In the genomic region with DNA sequence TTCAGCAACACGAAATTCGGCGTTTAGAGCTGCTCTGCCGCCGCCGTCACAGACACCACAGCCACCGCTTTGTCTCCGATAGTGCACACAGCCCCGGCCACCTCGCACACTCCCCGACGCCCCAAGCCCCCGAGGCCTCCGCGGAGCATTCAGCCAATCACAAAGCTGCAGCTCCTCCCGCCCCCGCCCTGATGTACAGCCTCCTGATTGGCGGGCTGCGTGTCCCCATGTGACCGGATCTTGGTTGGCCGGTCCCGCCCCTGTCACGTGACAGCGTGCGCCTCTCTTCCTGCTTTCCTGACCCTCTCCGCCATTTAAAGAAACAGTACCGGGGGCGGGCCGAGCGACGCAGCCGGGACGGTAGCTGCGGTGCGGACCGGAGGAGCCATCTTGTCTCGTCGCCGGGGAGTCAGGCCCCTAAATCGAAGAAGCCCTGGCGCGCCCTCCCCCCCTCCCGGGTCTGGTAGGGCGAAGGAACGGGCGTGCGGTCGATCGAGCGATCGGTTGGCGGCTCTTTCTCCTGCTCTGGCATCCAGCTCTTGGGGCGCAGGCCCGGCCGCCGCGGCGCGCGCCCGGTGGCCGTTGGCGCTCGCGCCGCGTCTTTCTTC, we compare ENCODE assay signal across 1 cellular context.
TF ChIP-seq lines count a peak whose summit lies in the region.

Gene TUG1 (plus strand): TSS at position 342 of the 608 bp plus-strand sequence.

TF ChIP-seq in GM12878, 131 proteins besides CTCF, POLR2A, EP300 and RAD21 (continued from another document and continues in another):
- TF ChIP-seq, protein P1, sequence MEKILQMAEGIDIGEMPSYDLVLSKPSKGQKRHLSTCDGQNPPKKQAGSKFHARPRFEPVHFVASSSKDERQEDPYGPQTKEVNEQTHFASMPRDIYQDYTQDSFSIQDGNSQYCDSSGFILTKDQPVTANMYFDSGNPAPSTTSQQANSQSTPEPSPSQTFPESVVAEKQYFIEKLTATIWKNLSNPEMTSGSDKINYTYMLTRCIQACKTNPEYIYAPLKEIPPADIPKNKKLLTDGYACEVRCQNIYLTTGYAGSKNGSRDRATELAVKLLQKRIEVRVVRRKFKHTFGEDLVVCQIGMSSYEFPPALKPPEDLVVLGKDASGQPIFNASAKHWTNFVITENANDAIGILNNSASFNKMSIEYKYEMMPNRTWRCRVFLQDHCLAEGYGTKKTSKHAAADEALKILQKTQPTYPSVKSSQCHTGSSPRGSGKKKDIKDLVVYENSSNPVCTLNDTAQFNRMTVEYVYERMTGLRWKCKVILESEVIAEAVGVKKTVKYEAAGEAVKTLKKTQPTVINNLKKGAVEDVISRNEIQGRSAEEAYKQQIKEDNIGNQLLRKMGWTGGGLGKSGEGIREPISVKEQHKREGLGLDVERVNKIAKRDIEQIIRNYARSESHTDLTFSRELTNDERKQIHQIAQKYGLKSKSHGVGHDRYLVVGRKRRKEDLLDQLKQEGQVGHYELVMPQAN (conservative IDR thresholded peaks at IDR 0.05), result no peak
- TF ChIP-seq NFYA (IDR thresholded peaks at IDR 0.05; ENCODE audit: borderline replicate concordance, low read depth, low read length) (no peak), EGR1 (IDR thresholded peaks at IDR 0.05; ENCODE audit: borderline replicate concordance in 1 of 2, low read depth in 2 of 2, low read length in 2 of 2) (peak; percentile 17 to 77), TBL1XR1 (IDR thresholded peaks at IDR 0.05; ENCODE audit: low read depth, low read length) (no peak), RELB (IDR thresholded peaks at IDR 0.05; ENCODE audit: low read depth) (peak; percentile 94), TAF1 (IDR thresholded peaks at IDR 0.05; ENCODE audit: borderline replicate concordance, low read depth, low read length) (0 out of 2 replicates have a peak, but pooled peaks have one; percentile 54), MLLT1 (IDR thresholded peaks at IDR 0.05) (peak; percentile 100), BRCA1 (IDR thresholded peaks at IDR 0.05; ENCODE audit: low read depth, low read length) (no peak), NFIC (IDR thresholded peaks at IDR 0.05; ENCODE audit: low read depth, low read length) (no peak), ASH2L (IDR thresholded peaks at IDR 0.05; ENCODE audit: borderline replicate concordance, low read depth) (no peak), MEF2A (IDR thresholded peaks at IDR 0.05; ENCODE audit: insufficient read depth, low read depth, low read length) (no peak), E2F8 (IDR thresholded peaks at IDR 0.05; ENCODE audit: low read depth, partially characterized antibody) (no peak), BACH1 (IDR thresholded peaks at IDR 0.05; ENCODE audit: borderline replicate concordance) (peak; percentile 49; the same call in 1 of the 2 replicates), GABPA (IDR thresholded peaks at IDR 0.05; ENCODE audit: low read depth) (peak; percentile 85), SMAD5 (IDR thresholded peaks at IDR 0.05; ENCODE audit: low read depth) (no peak), SUZ12 (IDR thresholded peaks at IDR 0.05; ENCODE audit: unreplicated experiment) (no peak), NBN (IDR thresholded peaks at IDR 0.05) (peak; percentile 34; the same call in 1 of the 2 replicates), TCF3 (IDR thresholded peaks at IDR 0.05; ENCODE audit: borderline replicate concordance, insufficient read depth, low read depth, low read length) (0 out of 2 replicates have a peak, but pooled peaks have one; percentile 36), HDGF (IDR thresholded peaks at IDR 0.05) (peak; percentile 82), BCL11A (IDR thresholded peaks at IDR 0.05; ENCODE audit: low read depth, low read length) (no peak), EZH2 (IDR thresholded peaks at IDR 0.05; ENCODE audit: borderline replicate concordance, control insufficient read depth, low read depth, low read length) (no peak), RB1 (IDR thresholded peaks at IDR 0.05; ENCODE audit: borderline replicate concordance) (no peak), NFXL1 (IDR thresholded peaks at IDR 0.05; ENCODE audit: borderline replicate concordance) (no peak; the same call in 1 of the 2 replicates), IRF4 (IDR thresholded peaks at IDR 0.05; ENCODE audit: low read depth, low read length) (no peak), CHD4 (IDR thresholded peaks at IDR 0.05) (no peak), STAT1 (conservative IDR thresholded peaks at IDR 0.05) (no peak), SIX5 (IDR thresholded peaks at IDR 0.05; ENCODE audit: low read depth, low read length, severe bottlenecking) (peak; percentile 33), DPF2 (IDR thresholded peaks at IDR 0.05) (0 out of 2 replicates have a peak, but pooled peaks have one; percentile 31), SMC3 (IDR thresholded peaks at IDR 0.05; ENCODE audit: borderline replicate concordance, low read length) (no peak), ZSCAN29 (IDR thresholded peaks at IDR 0.05) (no peak)
- TF ChIP-seq, protein P2, sequence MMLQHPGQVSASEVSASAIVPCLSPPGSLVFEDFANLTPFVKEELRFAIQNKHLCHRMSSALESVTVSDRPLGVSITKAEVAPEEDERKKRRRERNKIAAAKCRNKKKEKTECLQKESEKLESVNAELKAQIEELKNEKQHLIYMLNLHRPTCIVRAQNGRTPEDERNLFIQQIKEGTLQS (IDR thresholded peaks at IDR 0.05; ENCODE audit: borderline replicate concordance, extremely low read depth, low read depth, low read length), result peak; percentile 97
- TF ChIP-seq, protein P3, sequence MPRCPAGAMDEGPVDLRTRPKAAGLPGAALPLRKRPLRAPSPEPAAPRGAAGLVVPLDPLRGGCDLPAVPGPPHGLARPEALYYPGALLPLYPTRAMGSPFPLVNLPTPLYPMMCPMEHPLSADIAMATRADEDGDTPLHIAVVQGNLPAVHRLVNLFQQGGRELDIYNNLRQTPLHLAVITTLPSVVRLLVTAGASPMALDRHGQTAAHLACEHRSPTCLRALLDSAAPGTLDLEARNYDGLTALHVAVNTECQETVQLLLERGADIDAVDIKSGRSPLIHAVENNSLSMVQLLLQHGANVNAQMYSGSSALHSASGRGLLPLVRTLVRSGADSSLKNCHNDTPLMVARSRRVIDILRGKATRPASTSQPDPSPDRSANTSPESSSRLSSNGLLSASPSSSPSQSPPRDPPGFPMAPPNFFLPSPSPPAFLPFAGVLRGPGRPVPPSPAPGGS (IDR thresholded peaks at IDR 0.05; ENCODE audit: borderline replicate concordance, insufficient read depth, low read depth, low read length, poor library complexity, severe bottlenecking), result no peak
- TF ChIP-seq, protein P4, sequence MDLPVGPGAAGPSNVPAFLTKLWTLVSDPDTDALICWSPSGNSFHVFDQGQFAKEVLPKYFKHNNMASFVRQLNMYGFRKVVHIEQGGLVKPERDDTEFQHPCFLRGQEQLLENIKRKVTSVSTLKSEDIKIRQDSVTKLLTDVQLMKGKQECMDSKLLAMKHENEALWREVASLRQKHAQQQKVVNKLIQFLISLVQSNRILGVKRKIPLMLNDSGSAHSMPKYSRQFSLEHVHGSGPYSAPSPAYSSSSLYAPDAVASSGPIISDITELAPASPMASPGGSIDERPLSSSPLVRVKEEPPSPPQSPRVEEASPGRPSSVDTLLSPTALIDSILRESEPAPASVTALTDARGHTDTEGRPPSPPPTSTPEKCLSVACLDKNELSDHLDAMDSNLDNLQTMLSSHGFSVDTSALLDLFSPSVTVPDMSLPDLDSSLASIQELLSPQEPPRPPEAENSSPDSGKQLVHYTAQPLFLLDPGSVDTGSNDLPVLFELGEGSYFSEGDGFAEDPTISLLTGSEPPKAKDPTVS (IDR thresholded peaks at IDR 0.05; ENCODE audit: low read depth, low read length), result no peak
- TF ChIP-seq, protein P5, sequence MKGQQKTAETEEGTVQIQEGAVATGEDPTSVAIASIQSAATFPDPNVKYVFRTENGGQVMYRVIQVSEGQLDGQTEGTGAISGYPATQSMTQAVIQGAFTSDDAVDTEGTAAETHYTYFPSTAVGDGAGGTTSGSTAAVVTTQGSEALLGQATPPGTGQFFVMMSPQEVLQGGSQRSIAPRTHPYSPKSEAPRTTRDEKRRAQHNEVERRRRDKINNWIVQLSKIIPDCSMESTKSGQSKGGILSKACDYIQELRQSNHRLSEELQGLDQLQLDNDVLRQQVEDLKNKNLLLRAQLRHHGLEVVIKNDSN (IDR thresholded peaks at IDR 0.05; ENCODE audit: borderline replicate concordance, extremely low read length, insufficient read depth, low read depth, low read length), result peak; percentile 99
- TF ChIP-seq, protein P6, sequence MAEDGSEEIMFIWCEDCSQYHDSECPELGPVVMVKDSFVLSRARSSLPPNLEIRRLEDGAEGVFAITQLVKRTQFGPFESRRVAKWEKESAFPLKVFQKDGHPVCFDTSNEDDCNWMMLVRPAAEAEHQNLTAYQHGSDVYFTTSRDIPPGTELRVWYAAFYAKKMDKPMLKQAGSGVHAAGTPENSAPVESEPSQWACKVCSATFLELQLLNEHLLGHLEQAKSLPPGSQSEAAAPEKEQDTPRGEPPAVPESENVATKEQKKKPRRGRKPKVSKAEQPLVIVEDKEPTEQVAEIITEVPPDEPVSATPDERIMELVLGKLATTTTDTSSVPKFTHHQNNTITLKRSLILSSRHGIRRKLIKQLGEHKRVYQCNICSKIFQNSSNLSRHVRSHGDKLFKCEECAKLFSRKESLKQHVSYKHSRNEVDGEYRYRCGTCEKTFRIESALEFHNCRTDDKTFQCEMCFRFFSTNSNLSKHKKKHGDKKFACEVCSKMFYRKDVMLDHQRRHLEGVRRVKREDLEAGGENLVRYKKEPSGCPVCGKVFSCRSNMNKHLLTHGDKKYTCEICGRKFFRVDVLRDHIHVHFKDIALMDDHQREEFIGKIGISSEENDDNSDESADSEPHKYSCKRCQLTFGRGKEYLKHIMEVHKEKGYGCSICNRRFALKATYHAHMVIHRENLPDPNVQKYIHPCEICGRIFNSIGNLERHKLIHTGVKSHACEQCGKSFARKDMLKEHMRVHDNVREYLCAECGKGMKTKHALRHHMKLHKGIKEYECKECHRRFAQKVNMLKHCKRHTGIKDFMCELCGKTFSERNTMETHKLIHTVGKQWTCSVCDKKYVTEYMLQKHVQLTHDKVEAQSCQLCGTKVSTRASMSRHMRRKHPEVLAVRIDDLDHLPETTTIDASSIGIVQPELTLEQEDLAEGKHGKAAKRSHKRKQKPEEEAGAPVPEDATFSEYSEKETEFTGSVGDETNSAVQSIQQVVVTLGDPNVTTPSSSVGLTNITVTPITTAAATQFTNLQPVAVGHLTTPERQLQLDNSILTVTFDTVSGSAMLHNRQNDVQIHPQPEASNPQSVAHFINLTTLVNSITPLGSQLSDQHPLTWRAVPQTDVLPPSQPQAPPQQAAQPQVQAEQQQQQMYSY (CRISPR knock-in tag; IDR thresholded peaks at IDR 0.05), result peak; percentile 83; the same call in 1 of the 2 replicates
- TF ChIP-seq, protein P7, sequence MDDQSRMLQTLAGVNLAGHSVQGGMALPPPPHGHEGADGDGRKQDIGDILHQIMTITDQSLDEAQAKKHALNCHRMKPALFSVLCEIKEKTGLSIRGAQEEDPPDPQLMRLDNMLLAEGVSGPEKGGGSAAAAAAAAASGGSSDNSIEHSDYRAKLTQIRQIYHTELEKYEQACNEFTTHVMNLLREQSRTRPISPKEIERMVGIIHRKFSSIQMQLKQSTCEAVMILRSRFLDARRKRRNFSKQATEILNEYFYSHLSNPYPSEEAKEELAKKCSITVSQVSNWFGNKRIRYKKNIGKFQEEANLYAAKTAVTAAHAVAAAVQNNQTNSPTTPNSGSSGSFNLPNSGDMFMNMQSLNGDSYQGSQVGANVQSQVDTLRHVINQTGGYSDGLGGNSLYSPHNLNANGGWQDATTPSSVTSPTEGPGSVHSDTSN (IDR thresholded peaks at IDR 0.05; ENCODE audit: insufficient replicate concordance, low read depth, low read length), result peak; percentile 71
